In genomic region chr20:44212792-44213191, GRCh38 we compare ENCODE assay signal across 25 cellular contexts. TPM values are rescaled to one million over a fixed set of nuclear protein-coding genes. Genes with fewer than 3 reads are reported as not detected.
DNase-seq lines count a peak whose midpoint lies in the region; ATAC-seq and TF ChIP-seq lines count a peak whose summit lies in the region.
"Had no signal": no experiment of that assay in that cellular context is flagged by ENCODE, and none has a peak within 500 bp of the region (broad histone marks: within the 10 kb centered on the region; RNA-seq: fewer than 3 reads in every experiment).

No MANE protein-coding gene starts in this region.

- H3K4me3 Mint-ChIP-seq in CD8-positive, alpha-beta memory T cell, result peak overlapping the region in 1 of 7 donors; percentile 93
- H3K4me3 Mint-ChIP-seq in brain, result peak overlapping the region in 4 of 5 experiments; percentile 86 to 100 (median 96)
- peak overlapping the region in 5 of 10 donors; percentile 29 to 100 (median 96) for H3K4me3 Mint-ChIP-seq in naive thymus-derived CD4-positive, alpha-beta T cell

- H3K27me3 ChIP-seq in CD8-positive, alpha-beta memory T cell (ENCODE audit: insufficient read depth, low read length, poor library complexity, severe bottlenecking), result no peaks in the 10 kb centered on the region
- H3K27me3 ChIP-seq in naive thymus-derived CD4-positive, alpha-beta T cell (ENCODE audit: control insufficient read depth in 2 of 2, insufficient read depth in 2 of 2, low read length in 2 of 2), result no peaks in the 10 kb centered on the region
- no peaks in the 10 kb centered on the region for H3K27me3 ChIP-seq in Peyer's patch
- H3K27me3 ChIP-seq: cardiac muscle cell, gastrocnemius medialis, tibial nerve had no signal

- peak overlapping the region in 6 of 8 donors; percentile 9 to 100 (median 96) for H3K27ac Mint-ChIP-seq in CD8-positive, alpha-beta memory T cell
- H3K27ac Mint-ChIP-seq in brain, result peak overlapping the region in 2 of 5 experiments; percentile 93 to 98
- peak overlapping the region in 7 of 9 donors; percentile 97 to 99 (median 98) for H3K27ac Mint-ChIP-seq in naive thymus-derived CD4-positive, alpha-beta T cell
- H3K27ac Mint-ChIP-seq: activated CD8-positive, alpha-beta memory T cell treated with anti-CD3 and anti-CD28 coated beads, Interleukin-2, amount 10 ng/mL, durations not matched to agents 7 days and 5 days; activated T-helper 2 cell treated with anti-CD3 and anti-CD28 coated beads, Interferon-gamma antibody, Interleukin-2, Interleukin-4, amounts not matched to agents 10 μg/mL and 5 μg/mL and 100 μg/mL, durations not matched to agents 14 hours and 24 hours and 36 hours; nephron progenitor cell had no signal

- no peaks in the 10 kb centered on the region for H3K9me3 Mint-ChIP-seq in CD8-positive, alpha-beta memory T cell
- no peaks in the 10 kb centered on the region for H3K9me3 Mint-ChIP-seq in brain
- H3K9me3 Mint-ChIP-seq in naive thymus-derived CD4-positive, alpha-beta T cell, result peaks cover 0 to 4% (median 0%) of the 10 kb centered on the region in 11 donors
- H3K9me3 Mint-ChIP-seq: activated CD4-positive, alpha-beta T cell treated with anti-CD3 and anti-CD28 coated beads, Interleukin-2, amount 10 ng/mL, durations not matched to agents 24 days and 14 days; activated T-helper 2 cell treated with anti-CD3 and anti-CD28 coated beads, Interferon-gamma antibody, Interleukin-2, Interleukin-4, amounts not matched to agents 10 μg/mL and 5 μg/mL and 100 μg/mL, durations not matched to agents 14 hours and 24 hours and 36 hours; nephron progenitor cell; stimulated activated naive CD8-positive, alpha-beta T cell treated with anti-CD3 and anti-CD28 coated beads, Interleukin-15, Interleukin-2, amounts not matched to agents 100 ng/mL and 50 ng/mL, for 24 hours had no signal

- no peak overlapping the region for H3K4me3 ChIP-seq in CD8-positive, alpha-beta memory T cell (ENCODE audit: low read length)
- H3K4me3 ChIP-seq in naive thymus-derived CD4-positive, alpha-beta T cell (ENCODE audit: low read length), result no peak overlapping the region
- no peak overlapping the region for H3K4me3 ChIP-seq in Peyer's patch
- H3K4me3 ChIP-seq: cardiac muscle cell, prostate gland, skin epidermis had no signal

- intact Hi-C loops in naive thymus-derived CD4-positive, alpha-beta T cell (cut with micrococcal nuclease), result no loop called here

- H3K27me3 Mint-ChIP-seq in CD8-positive, alpha-beta memory T cell, result no peaks in the 10 kb centered on the region
- H3K27me3 Mint-ChIP-seq in brain, result peaks cover 15% of the 10 kb centered on the region
- H3K27me3 Mint-ChIP-seq in naive thymus-derived CD4-positive, alpha-beta T cell, result peaks cover 0 to 4% (median 0%) of the 10 kb centered on the region in 5 donors
- H3K27me3 Mint-ChIP-seq: stimulated activated naive CD8-positive, alpha-beta T cell treated with anti-CD3 and anti-CD28 coated beads, Interleukin-15, Interleukin-2, amounts not matched to agents 100 ng/mL and 50 ng/mL, for 24 hours had no signal

- H3K36me3 Mint-ChIP-seq in CD8-positive, alpha-beta memory T cell, result peaks cover 3 to 32% (median 9%) of the 10 kb centered on the region in 3 donors
- H3K36me3 Mint-ChIP-seq in brain, result peaks cover 15% of the 10 kb centered on the region
- H3K36me3 Mint-ChIP-seq in naive thymus-derived CD4-positive, alpha-beta T cell, result peaks cover 4 to 9% (median 7%) of the 10 kb centered on the region in 5 donors
- H3K36me3 Mint-ChIP-seq: activated CD8-positive, alpha-beta memory T cell treated with anti-CD3 and anti-CD28 coated beads, Interleukin-2, amount 10 ng/mL, durations not matched to agents 7 days and 5 days had no signal

- no peak for ATAC-seq in naive thymus-derived CD4-positive, alpha-beta T cell
- ATAC-seq: activated CD8-positive, alpha-beta memory T cell treated with anti-CD3 and anti-CD28 coated beads, Interleukin-2, amount 10 ng/mL, durations not matched to agents 7 days and 5 days; gastrocnemius medialis had no signal

- peaks cover 57 to 68% (median 66%) of the 10 kb centered on the region in 3 donors for H3K4me1 Mint-ChIP-seq in CD8-positive, alpha-beta memory T cell
- peaks cover 62% of the 10 kb centered on the region for H3K4me1 Mint-ChIP-seq in brain
- peaks cover 44 to 78% (median 67%) of the 10 kb centered on the region in 7 donors for H3K4me1 Mint-ChIP-seq in naive thymus-derived CD4-positive, alpha-beta T cell

- H3K9me3 ChIP-seq in CD8-positive, alpha-beta memory T cell (ENCODE audit: low read length), result no peaks in the 10 kb centered on the region
- H3K9me3 ChIP-seq in naive thymus-derived CD4-positive, alpha-beta T cell (ENCODE audit: control insufficient read depth in 2 of 3, low read length in 3 of 3), result no peaks in the 10 kb centered on the region
- no peaks in the 10 kb centered on the region for H3K9me3 ChIP-seq in Peyer's patch
- H3K9me3 ChIP-seq: gastrocnemius medialis, prostate gland, tibial nerve had no signal

- no peak for TF ChIP-seq CTCF in brain (conservative IDR thresholded peaks at IDR 0.05)
- no peak for TF ChIP-seq CTCF in Peyer's patch (IDR thresholded peaks at IDR 0.05)

- DNase-seq in CD8-positive, alpha-beta memory T cell, result no peak
- DNase-seq in NCI-H226, result peak; percentile 48
- DNase-seq in naive thymus-derived CD4-positive, alpha-beta T cell, result no peak
- no peak for DNase-seq in Peyer's patch
- no peak for DNase-seq in cerebellar nuclear complex (lab: John Stamatoyannopoulos, UW)
- DNase-seq in NCI-H1417 (lab: John Stamatoyannopoulos, UW), result no peak
- no peak for DNase-seq in stimulated activated CD4-positive, alpha-beta T cell treated with anti-CD3 and anti-CD28 coated beads, Interleukin-4, amount 100 ng/mL, for 1 hour
- DNase-seq: activated CD4-positive, alpha-beta T cell treated with anti-CD3 and anti-CD28 coated beads, Interleukin-2, amount 10 ng/mL, durations not matched to agents 24 days and 14 days; activated CD8-positive, alpha-beta memory T cell treated with anti-CD3 and anti-CD28 coated beads, Interleukin-2, amount 10 ng/mL, durations not matched to agents 7 days and 5 days; dermis blood vessel endothelial cell; DMS79; gastrocnemius medialis; hypothalamus; NCI-H1436 treated with DMSO at 0.1 percent for 48 hours; NCI-H526; nephron progenitor cell; SHP77 had no signal

- POLR2A ChIA-PET in CD8-positive, alpha-beta memory T cell (lab: Charles Lee), result interaction anchor here (1.1 to 1.6 kb wide), 2 partner anchors 11 to 98 kb away, joined by 3 to 5 read pairs; partner anchors contain the start of gene FITM2
- POLR2A ChIA-PET in naive thymus-derived CD4-positive, alpha-beta T cell (lab: Charles Lee), result interaction anchor here (0.7 to 8.5 kb wide), 9 partner anchors 98 to 430 kb away, joined by 3 to 165 read pairs (median 4); partner anchors contain the start of genes FITM2 and TTPAL

- no peak for TF ChIP-seq POLR2A in Peyer's patch (IDR thresholded peaks at IDR 0.05)

- H3K27ac ChIP-seq in CD8-positive, alpha-beta memory T cell (ENCODE audit: low read depth, low read length), result no peak overlapping the region
- peak overlapping the region; percentile 97 for H3K27ac ChIP-seq in naive thymus-derived CD4-positive, alpha-beta T cell (ENCODE audit: low read depth, low read length)
- no peak overlapping the region for H3K27ac ChIP-seq in Peyer's patch

- no peaks in the 10 kb centered on the region for H3K36me3 ChIP-seq in CD8-positive, alpha-beta memory T cell (ENCODE audit: insufficient read depth, low read length)
- H3K36me3 ChIP-seq in naive thymus-derived CD4-positive, alpha-beta T cell (ENCODE audit: control insufficient read depth in 2 of 3, insufficient read depth in 3 of 3, low read length in 3 of 3), result peaks cover 0 to 6% (median 0%) of the 10 kb centered on the region in 3 experiments
- no peaks in the 10 kb centered on the region for H3K36me3 ChIP-seq in Peyer's patch
- H3K36me3 ChIP-seq: cardiac muscle cell, gastrocnemius medialis, prostate gland had no signal

- CTCF ChIA-PET in CD8-positive, alpha-beta memory T cell (lab: Charles Lee), result interaction anchor here (2.0 to 9.9 kb wide), 2 partner anchors 99 to 172 kb away, joined by 4 to 396 read pairs; partner anchors contain the start of gene FITM2
- CTCF ChIA-PET in naive thymus-derived CD4-positive, alpha-beta T cell (lab: Charles Lee), result interaction anchor here (0.5 to 10.2 kb wide), 7 partner anchors 23 to 435 kb away, joined by 3 to 365 read pairs (median 3); partner anchors contain the start of gene FITM2

- H3K4me1 ChIP-seq in CD8-positive, alpha-beta memory T cell (ENCODE audit: insufficient read depth, low read length), result peaks cover 55% of the 10 kb centered on the region
- peaks cover 33 to 34% of the 10 kb centered on the region in 2 donors for H3K4me1 ChIP-seq in naive thymus-derived CD4-positive, alpha-beta T cell (ENCODE audit: control insufficient read depth in 2 of 2, insufficient read depth in 2 of 2, low read length in 2 of 2)
- H3K4me1 ChIP-seq in Peyer's patch, result peaks cover 0 to 30% (median 1%) of the 10 kb centered on the region in 4 donors
- H3K4me1 ChIP-seq: prostate gland had no signal

RNA-seq across cellular contexts. Expression of gene OSER1, which starts 2.2 kb away (rescaled TPM):
- 10 to 100 TPM; 24.8 to 25.7 TPM for total RNA-seq in CD8-positive, alpha-beta memory T cell
- 35.1 TPM for polyA plus RNA-seq in CD8-positive, alpha-beta memory T cell
- 59.6 TPM for polyA plus RNA-seq in brain (ENCODE audit: insufficient read depth, low read depth, low replicate concordance)
- 100 to 1,000 TPM in 1 of 5 experiments, 10 to 100 TPM in 4; 25.0 to 115 (median 43.0) TPM for total RNA-seq in naive thymus-derived CD4-positive, alpha-beta T cell
- 10 to 100 TPM; 36.2 to 62.0 TPM for polyA plus RNA-seq in naive thymus-derived CD4-positive, alpha-beta T cell
- 10 to 100 TPM; 37.6 to 55.3 (median 38.2) TPM for total RNA-seq in Peyer's patch

RNA-seq across cellular contexts. Expression of gene JPH2, which starts 25.8 kb away (rescaled TPM):
- total RNA-seq in CD8-positive, alpha-beta memory T cell, result not detected
- not detected for polyA plus RNA-seq in CD8-positive, alpha-beta memory T cell
- 0.58 TPM for polyA plus RNA-seq in brain (ENCODE audit: insufficient read depth, low read depth, low replicate concordance)
- under 1 TPM in 2 of 5 experiments, not detected in 3; 0.07 to 0.17 TPM for total RNA-seq in naive thymus-derived CD4-positive, alpha-beta T cell
- not detected for polyA plus RNA-seq in naive thymus-derived CD4-positive, alpha-beta T cell
- total RNA-seq in Peyer's patch, result 1 to 10 TPM; 1.2 to 8.0 (median 4.2) TPM
- total RNA-seq: activated CD8-positive, alpha-beta memory T cell treated with anti-CD3 and anti-CD28 coated beads, Interleukin-2, amount 10 ng/mL, durations not matched to agents 7 days and 5 days; activated T-helper 2 cell treated with anti-CD3 and anti-CD28 coated beads, Interferon-gamma antibody, Interleukin-2, Interleukin-4, amounts not matched to agents 10 μg/mL and 5 μg/mL and 100 μg/mL, durations not matched to agents 14 hours and 24 hours and 36 hours had no signal

RNA-seq across cellular contexts. Expression of gene GDAP1L1, which starts 34.3 kb away (rescaled TPM):
- total RNA-seq in CD8-positive, alpha-beta memory T cell, result not detected
- polyA plus RNA-seq in CD8-positive, alpha-beta memory T cell, result not detected
- polyA plus RNA-seq in brain (ENCODE audit: insufficient read depth, low read depth, low replicate concordance), result 137 TPM
- not detected for total RNA-seq in naive thymus-derived CD4-positive, alpha-beta T cell
- polyA plus RNA-seq in naive thymus-derived CD4-positive, alpha-beta T cell, result not detected
- total RNA-seq in Peyer's patch, result 1 to 10 TPM in 2 of 4 donors, not detected in 2; 1.2 to 2.3 TPM
- total RNA-seq: activated CD4-positive, alpha-beta T cell treated with anti-CD3 and anti-CD28 coated beads, Interleukin-2, amount 10 ng/mL, durations not matched to agents 24 days and 14 days; activated CD8-positive, alpha-beta memory T cell treated with anti-CD3 and anti-CD28 coated beads, Interleukin-2, amount 10 ng/mL, durations not matched to agents 7 days and 5 days; activated T-helper 2 cell treated with anti-CD3 and anti-CD28 coated beads, Interferon-gamma antibody, Interleukin-2, Interleukin-4, amounts not matched to agents 10 μg/mL and 5 μg/mL and 100 μg/mL, durations not matched to agents 14 hours and 24 hours and 36 hours; dermis blood vessel endothelial cell; gastrocnemius medialis; kidney epithelial cell; tibial nerve had no signal
